Comparison of ENCODE assay signal across 20 cellular contexts in the genomic region with DNA sequence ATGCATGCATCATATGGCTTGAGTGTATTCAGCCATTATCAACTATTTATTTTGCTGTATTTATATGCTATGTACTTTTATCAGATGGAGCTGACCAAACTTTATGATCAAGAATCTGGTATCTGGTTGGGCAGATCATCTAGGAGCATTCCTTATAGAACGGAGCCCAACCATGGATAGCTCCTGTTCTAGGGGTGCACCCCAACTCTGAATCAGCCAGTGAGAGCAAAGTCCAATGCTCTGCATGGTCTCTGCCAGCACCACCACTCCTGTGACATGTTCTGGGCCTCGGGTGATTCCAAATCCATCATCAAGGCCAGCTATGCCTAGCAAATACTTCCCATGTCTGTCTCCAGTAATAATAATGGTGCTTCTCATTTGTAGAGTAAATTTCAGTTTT.
A peak's percentile ranks its signal among the peaks of the same experiment; 100 is the strongest.
DNase-seq lines count a peak whose midpoint lies in the region; ATAC-seq, FAIRE-seq and TF ChIP-seq lines count a peak whose summit lies in the region.
"Had no signal": no experiment of that assay in that cellular context is flagged by ENCODE, and none has a peak within 500 bp of the region (broad histone marks: within the 10 kb centered on the region; RNA-seq: fewer than 3 reads in every experiment).

No MANE protein-coding gene starts in this region.

- ATAC-seq in HG02885 (IDR thresholded peaks at IDR 0.05; ENCODE audit: poor library complexity, unreplicated experiment): no peak

- H3K9ac ChIP-seq in endothelial cell of umbilical vein (replicated peaks; ENCODE audit: extremely low read depth, insufficient read depth, low read length): no peak overlapping the region

- peak overlapping the region; percentile 34 for H3K4me2 ChIP-seq in endothelial cell of umbilical vein (ENCODE audit: insufficient read depth, low read length)

- H3K36me3 Mint-ChIP-seq in osteocyte (ENCODE audit: unreplicated experiment): no peaks in the 10 kb centered on the region
- H3K36me3 Mint-ChIP-seq: IgD-negative memory B cell had no signal

- H4K20me1 ChIP-seq in endothelial cell of umbilical vein (replicated peaks; ENCODE audit: control insufficient read depth, extremely low read depth, insufficient read depth, low read length): no peaks in the 10 kb centered on the region

- intact Hi-C loops in endothelial cell of umbilical vein (cut with micrococcal nuclease): loop anchor here (2.0 kb wide), 1 partner anchor 24 kb away; no protein-coding TSS in a partner anchor
- intact Hi-C loops in testis (cut with DNase I; ENCODE audit: low total_unique reads): no loop called here

- H3K27ac Mint-ChIP-seq in osteocyte (ENCODE audit: unreplicated experiment): peak overlapping the region; percentile 74
- H3K27ac Mint-ChIP-seq: CD4-positive, alpha-beta T cell; IgD-negative memory B cell had no signal

- H3K4me1 Mint-ChIP-seq in osteocyte (ENCODE audit: unreplicated experiment): peaks cover 52% of the 10 kb centered on the region
- H3K4me1 Mint-ChIP-seq: IgD-negative memory B cell had no signal

- no peak for TF ChIP-seq CTCF in endothelial cell of umbilical vein (IDR thresholded peaks at IDR 0.05; ENCODE audit: extremely low read depth in 1 of 2, insufficient read depth in 1 of 2, low read depth in 1 of 2, low read length in 2 of 2)
- TF ChIP-seq CTCF in osteocyte (IDR thresholded peaks at IDR 0.05): no peak
- no peak for TF ChIP-seq CTCF in testis (IDR thresholded peaks at IDR 0.05)

- H3K27ac ChIP-seq in endothelial cell of umbilical vein (ENCODE audit: insufficient read depth, low read depth, low read length): no peak overlapping the region
- no peak overlapping the region for H3K27ac ChIP-seq in testis

- no peaks in the 10 kb centered on the region for H3K27me3 Mint-ChIP-seq in osteocyte (ENCODE audit: unreplicated experiment)
- H3K27me3 Mint-ChIP-seq: CD4-positive, alpha-beta T cell; IgD-negative memory B cell had no signal

- no peaks in the 10 kb centered on the region for H3K9me3 ChIP-seq in endothelial cell of umbilical vein (replicated peaks; ENCODE audit: control insufficient read depth, insufficient read depth, low read length)
- no peaks in the 10 kb centered on the region for H3K9me3 ChIP-seq in testis

- H3K4me3 ChIP-seq in endothelial cell of umbilical vein (replicated peaks in 1 of 3; ENCODE audit: insufficient read depth in 1 of 3, low read depth in 1 of 3, low read length in 3 of 3): no peak overlapping the region
- no peak overlapping the region for H3K4me3 ChIP-seq in testis

- H3K79me2 ChIP-seq in endothelial cell of umbilical vein (ENCODE audit: control insufficient read depth, insufficient read depth, low read length): no peaks in the 10 kb centered on the region

- WGBS in testis, 2 donors: 90% methylated on average over 2 of the region's 2 CpGs

- no peak for FAIRE-seq in endothelial cell of umbilical vein (lab: Jason Lieb, UNC)
- FAIRE-seq: GM12891, H1 had no signal

- dilution Hi-C loops in endothelial cell of umbilical vein (cut with MboI; ENCODE audit: extremely low pct_ligation_motif_present, low sequenced_read_pairs): no loop called here

- H3K36me3 ChIP-seq in endothelial cell of umbilical vein (ENCODE audit: control insufficient read depth in 2 of 2, extremely low read depth in 1 of 2, insufficient read depth in 2 of 2, low read length in 2 of 2): no peaks in the 10 kb centered on the region
- H3K36me3 ChIP-seq in testis (ENCODE audit: low read depth, missing control alignments): no peaks in the 10 kb centered on the region

- no peak for TF ChIP-seq RAD21 in Ishikawa (IDR thresholded peaks at IDR 0.05; ENCODE audit: low read depth)

- H3K4me1 ChIP-seq in endothelial cell of umbilical vein (ENCODE audit: control insufficient read depth, extremely low read depth, insufficient read depth, low read length): peaks cover 17% of the 10 kb centered on the region
- no peaks in the 10 kb centered on the region for H3K4me1 ChIP-seq in testis

- POLR2A ChIA-PET in endothelial cell of umbilical vein (lab: Charles Lee): interaction anchor here (1.0 kb wide), 1 partner anchor 11 kb away, joined by 5 read pairs; no protein-coding TSS in a partner anchor

- H3K9me3 Mint-ChIP-seq in osteocyte (ENCODE audit: unreplicated experiment): no peaks in the 10 kb centered on the region
- H3K9me3 Mint-ChIP-seq: CD4-positive, alpha-beta T cell; IgD-negative memory B cell had no signal

- BruUV-seq in endothelial cell of umbilical vein (replicated peaks; lab: Mats Ljungman, UMichigan): no TSS peak

- H2AFZ ChIP-seq in endothelial cell of umbilical vein (ENCODE audit: low read depth, low read length): no peak overlapping the region

- DNase-seq in AG20443 (ENCODE audit: low spot score) (peak; percentile 22), endothelial cell of umbilical vein (ENCODE audit: low read depth, low spot score) (no peak), osteocyte (ENCODE audit: extremely low spot score, unreplicated experiment) (no peak), NCI-H146 treated with DMSO at 0.1 percent for 48 hours (lab: John Stamatoyannopoulos, UW; ENCODE audit: unreplicated experiment) (no peak), GOT3 (lab: John Stamatoyannopoulos, UW) (no peak), testis (no peak)
- DNase-seq: CD4-positive, alpha-beta T cell; DMS53; Kasumi-1; NCI-H1105; NCI-H1694; NCI-H2081 treated with DMSO at 0.1 percent for 48 hours; NCI-H510A treated with DMSO at 0.1 percent for 48 hours; NCI-H774; SHP77 had no signal

- H3K27me3 ChIP-seq in endothelial cell of umbilical vein (ENCODE audit: control insufficient read depth in 2 of 2, insufficient read depth in 2 of 2, low read length in 2 of 2): no peaks in the 10 kb centered on the region
- H3K27me3 ChIP-seq in testis: no peaks in the 10 kb centered on the region

- CTCF ChIA-PET in endothelial cell of umbilical vein (lab: Charles Lee): interaction anchor here (0.8 to 1.7 kb wide), 10 partner anchors 11 to 827 kb away, joined by 3 to 10 read pairs (median 4); no protein-coding TSS in a partner anchor

- TF ChIP-seq POLR2A in endothelial cell of umbilical vein (IDR thresholded peaks at IDR 0.05; ENCODE audit: low read depth, low read length) (no peak), testis (IDR thresholded peaks at IDR 0.05) (no peak)

- no peak overlapping the region for H3K4me3 Mint-ChIP-seq in osteocyte (ENCODE audit: unreplicated experiment)
- H3K4me3 Mint-ChIP-seq: CD4-positive, alpha-beta T cell; IgD-negative memory B cell had no signal

- TF ChIP-seq EP300 in Ishikawa (IDR thresholded peaks at IDR 0.05; ENCODE audit: borderline replicate concordance): no peak

- H3K9me1 ChIP-seq in endothelial cell of umbilical vein (replicated peaks; ENCODE audit: control insufficient read depth, extremely low read depth, insufficient read depth, low read length): no peaks in the 10 kb centered on the region

TF ChIP-seq in Ishikawa, 13 proteins besides CTCF, POLR2A, EP300 and RAD21 (continues in another document):
- TF ChIP-seq TAF1 (IDR thresholded peaks at IDR 0.05; ENCODE audit: low read depth): no peak
- TF ChIP-seq, protein P1, sequence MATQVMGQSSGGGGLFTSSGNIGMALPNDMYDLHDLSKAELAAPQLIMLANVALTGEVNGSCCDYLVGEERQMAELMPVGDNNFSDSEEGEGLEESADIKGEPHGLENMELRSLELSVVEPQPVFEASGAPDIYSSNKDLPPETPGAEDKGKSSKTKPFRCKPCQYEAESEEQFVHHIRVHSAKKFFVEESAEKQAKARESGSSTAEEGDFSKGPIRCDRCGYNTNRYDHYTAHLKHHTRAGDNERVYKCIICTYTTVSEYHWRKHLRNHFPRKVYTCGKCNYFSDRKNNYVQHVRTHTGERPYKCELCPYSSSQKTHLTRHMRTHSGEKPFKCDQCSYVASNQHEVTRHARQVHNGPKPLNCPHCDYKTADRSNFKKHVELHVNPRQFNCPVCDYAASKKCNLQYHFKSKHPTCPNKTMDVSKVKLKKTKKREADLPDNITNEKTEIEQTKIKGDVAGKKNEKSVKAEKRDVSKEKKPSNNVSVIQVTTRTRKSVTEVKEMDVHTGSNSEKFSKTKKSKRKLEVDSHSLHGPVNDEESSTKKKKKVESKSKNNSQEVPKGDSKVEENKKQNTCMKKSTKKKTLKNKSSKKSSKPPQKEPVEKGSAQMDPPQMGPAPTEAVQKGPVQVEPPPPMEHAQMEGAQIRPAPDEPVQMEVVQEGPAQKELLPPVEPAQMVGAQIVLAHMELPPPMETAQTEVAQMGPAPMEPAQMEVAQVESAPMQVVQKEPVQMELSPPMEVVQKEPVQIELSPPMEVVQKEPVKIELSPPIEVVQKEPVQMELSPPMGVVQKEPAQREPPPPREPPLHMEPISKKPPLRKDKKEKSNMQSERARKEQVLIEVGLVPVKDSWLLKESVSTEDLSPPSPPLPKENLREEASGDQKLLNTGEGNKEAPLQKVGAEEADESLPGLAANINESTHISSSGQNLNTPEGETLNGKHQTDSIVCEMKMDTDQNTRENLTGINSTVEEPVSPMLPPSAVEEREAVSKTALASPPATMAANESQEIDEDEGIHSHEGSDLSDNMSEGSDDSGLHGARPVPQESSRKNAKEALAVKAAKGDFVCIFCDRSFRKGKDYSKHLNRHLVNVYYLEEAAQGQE (IDR thresholded peaks at IDR 0.05; ENCODE audit: low read depth): peak; percentile 36; the same call in 1 of the 2 replicates

TF ChIP-seq in endothelial cell of umbilical vein, 7 proteins besides CTCF, POLR2A, EP300 and RAD21:
- TF ChIP-seq POLR2AphosphoS5 (IDR thresholded peaks at IDR 0.05; ENCODE audit: insufficient read depth, low read depth, low read length) (no peak), MYC (IDR thresholded peaks at IDR 0.05; ENCODE audit: low read depth, low read length) (no peak), FOS (IDR thresholded peaks at IDR 0.05; ENCODE audit: borderline replicate concordance, insufficient read depth, low read length) (no peak)
